8 cellular contexts compared by ENCODE assay signal in the genomic region with DNA sequence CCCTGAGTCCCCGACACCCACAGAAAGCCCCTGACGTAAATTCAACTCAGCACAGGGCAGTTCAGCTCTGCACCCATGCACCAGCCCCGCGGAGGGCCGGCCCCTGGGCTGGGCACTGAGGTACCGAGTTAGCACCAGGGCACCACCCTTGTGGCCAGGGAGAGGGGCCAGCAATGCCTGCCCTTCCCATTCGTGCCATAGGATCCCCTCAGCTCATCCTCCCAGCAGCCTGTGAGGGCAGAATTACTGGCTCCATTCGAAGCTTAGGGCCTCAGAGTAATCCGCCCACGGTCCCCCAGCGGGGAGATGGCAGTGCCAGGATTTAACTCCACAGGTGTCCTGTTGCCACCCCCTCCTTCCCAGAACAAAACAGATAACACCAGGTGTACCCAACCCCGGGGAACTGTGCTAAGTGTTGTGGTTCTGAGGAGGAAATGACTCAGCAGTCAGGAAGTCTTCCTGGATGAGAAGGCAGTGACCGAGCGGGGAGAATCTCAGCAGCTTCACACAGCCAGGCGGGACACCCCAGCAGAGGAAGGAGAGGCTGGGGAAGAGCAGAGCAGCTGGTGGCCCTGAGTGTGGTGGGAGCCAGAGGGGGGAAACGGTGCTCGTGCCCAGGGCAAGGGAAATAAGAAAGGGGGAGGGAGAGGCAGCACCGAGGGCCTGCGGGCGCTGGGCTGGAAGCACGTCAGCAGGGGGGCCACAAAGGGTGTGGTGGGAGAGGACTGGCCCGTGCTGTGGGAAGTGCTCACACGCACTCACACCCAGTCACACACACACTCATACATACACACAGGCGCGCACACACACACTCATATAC. TPM values are rescaled to one million over a fixed set of nuclear protein-coding genes. Genes with fewer than 3 reads are reported as not detected.
A peak's percentile ranks its signal among the peaks of the same experiment; 100 is the strongest.
DNase-seq lines count a peak whose midpoint lies in the region; ATAC-seq and TF ChIP-seq lines count a peak whose summit lies in the region.

No MANE protein-coding gene starts in this region.

- peaks cover 9% of the 10 kb centered on the region for H3K4me1 ChIP-seq in NT2/D1 (ENCODE audit: insufficient read depth, insufficient read length)
- peaks cover 0 to 46% of the 10 kb centered on the region in 2 donors for H3K4me1 ChIP-seq in right atrium auricular region
- no peaks in the 10 kb centered on the region for H3K4me1 ChIP-seq in BE2C

- H3K27me3 ChIP-seq in NT2/D1 (ENCODE audit: insufficient read depth, insufficient read length) (no peaks in the 10 kb centered on the region), right atrium auricular region (no peaks in the 10 kb centered on the region), BE2C (no peaks in the 10 kb centered on the region)

- H3K4me3 ChIP-seq in NT2/D1 (ENCODE audit: insufficient read length, low read depth) (no peak overlapping the region), right atrium auricular region (no peak overlapping the region), skin epidermis (no peak overlapping the region), BE2C (ENCODE audit: low read depth, low read length) (no peak overlapping the region)

- peak overlapping the region; percentile 42 for H3K9ac ChIP-seq in NT2/D1 (ENCODE audit: insufficient read length, low read depth)

- ATAC-seq in GM19351 (IDR thresholded peaks at IDR 0.05; ENCODE audit: unreplicated experiment) = peak; percentile 80
- peak; percentile 70 for ATAC-seq in HG03460 (IDR thresholded peaks at IDR 0.05; ENCODE audit: unreplicated experiment)

- DNase-seq in Ammon's horn (ENCODE audit: low spot score) (peak; percentile 40), NT2/D1 (ENCODE audit: low read depth, low spot score) (peak; percentile 39), right atrium auricular region (ENCODE audit: low spot score) (peak; percentile 72), BE2C (no peak)
- DNase-seq in activated naive CD4-positive, alpha-beta T cell treated with anti-CD3 and anti-CD28 coated beads, Interleukin-2, amount 50 U/mL, for 16 hours = peak; percentile 19

- H3K36me3 ChIP-seq in NT2/D1 (ENCODE audit: insufficient read depth, insufficient read length, low read length) (no peaks in the 10 kb centered on the region), right atrium auricular region (no peaks in the 10 kb centered on the region), BE2C (no peaks in the 10 kb centered on the region)

- H3K27ac ChIP-seq in right atrium auricular region = peak overlapping the region; percentile 35 to 46
- H3K27ac ChIP-seq in skin epidermis = peak overlapping the region in 18 of 21 experiments; percentile 2 to 78 (median 62)

- H3K9me3 ChIP-seq in NT2/D1 (ENCODE audit: insufficient read depth, low read length) (peaks cover 6% of the 10 kb centered on the region; the same call in 1 of the 2 replicates), right atrium auricular region (no peaks in the 10 kb centered on the region), BE2C (no peaks in the 10 kb centered on the region)

- TF ChIP-seq CTCF in right atrium auricular region (IDR thresholded peaks at IDR 0.05) (no peak), BE2C (IDR thresholded peaks at IDR 0.05; ENCODE audit: low read depth, low read length) (no peak)

RNA-seq across cellular contexts. Expression of gene CHST15, which starts 59.6 kb away (rescaled TPM):
- 10 to 100 TPM in 1 of 2 donors, 1 to 10 TPM in 1; 7.0 to 14.2 TPM for total RNA-seq in right atrium auricular region
- polyA plus RNA-seq in BE2C (2012; ENCODE audit: insufficient read depth, insufficient read length, low read depth) = 32.1 TPM
